In the genomic region with DNA sequence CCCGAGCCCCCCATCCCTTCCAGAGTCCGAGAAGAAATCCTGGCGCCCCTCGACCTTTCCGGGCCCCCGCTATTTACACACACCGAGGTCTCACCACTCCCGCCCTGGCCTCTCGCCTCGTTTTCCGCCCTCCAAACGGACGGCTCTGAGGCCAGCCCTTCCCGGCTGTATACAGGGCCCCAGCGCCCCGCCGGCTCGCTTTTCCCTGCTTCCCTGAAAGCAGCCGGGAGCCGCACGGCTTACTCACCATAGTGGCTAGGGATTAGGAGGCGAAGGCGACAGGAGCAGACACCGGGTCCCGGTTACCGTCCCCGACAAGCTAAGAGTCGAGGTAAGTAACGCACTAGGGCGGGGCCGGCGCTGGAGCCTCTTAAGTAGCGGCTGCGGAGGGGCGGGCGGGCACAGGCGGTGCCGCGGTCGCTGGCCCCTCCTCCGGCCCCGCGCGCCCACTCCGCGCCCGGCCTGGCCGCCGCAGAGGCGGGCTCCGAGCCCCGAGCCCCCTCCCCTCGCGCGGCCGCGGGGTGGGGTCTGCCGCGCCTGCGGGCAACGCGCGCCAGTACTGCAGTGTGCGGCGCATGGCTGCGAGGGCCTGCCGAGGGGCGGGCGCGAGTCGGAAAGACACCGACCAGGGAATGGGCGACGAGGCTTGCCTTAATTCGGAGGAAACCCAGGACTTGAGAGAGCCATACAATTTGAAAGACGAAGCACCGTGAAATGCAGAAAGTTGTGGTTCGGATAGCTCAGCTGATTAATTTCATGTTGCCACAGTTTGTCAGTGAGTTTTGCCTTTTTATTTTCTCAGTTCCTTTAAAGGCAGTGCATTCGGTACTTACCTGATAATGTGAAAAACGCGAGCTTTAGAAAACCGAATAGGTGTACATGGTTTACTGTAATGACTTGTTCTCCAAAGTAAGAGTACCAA, we compare ENCODE assay signal across 8 cellular contexts.
DNase-seq lines count a peak whose midpoint lies in the region; ATAC-seq and TF ChIP-seq lines count a peak whose summit lies in the region.

A gene (minus strand): TSS at position 345 of the 922 bp plus-strand sequence. CDS start 95 bp downstream, at position 250.

- H3K4me3 ChIP-seq in ACC112 (ENCODE audit: low read depth, low read length) (peak within 1 kb of the TSS; percentile 97), WERI-Rb-1 (ENCODE audit: low read depth, low read length) (peak within 1 kb of the TSS; percentile 95), iPS-18c (ENCODE audit: insufficient read depth, low read depth, low read length) (peak within 1 kb of the TSS; percentile 100), skin epidermis (peak within 1 kb of the TSS; percentile 82 to 100 (median 95))

- no peaks in the 10 kb centered on the region for H3K9me3 ChIP-seq in WERI-Rb-1 (ENCODE audit: severe bottlenecking)
- peaks cover 5% of the 10 kb centered on the region for H3K9me3 ChIP-seq in iPS-18c (ENCODE audit: control insufficient read depth, insufficient read depth, low read length)

- peaks cover 58% of the 10 kb centered on the region for H3K79me2 ChIP-seq in ACC112 (ENCODE audit: control insufficient read depth, insufficient read depth, low read length, unreplicated experiment)

- peaks cover 28% of the 10 kb centered on the region for H3K4me1 ChIP-seq in ACC112 (ENCODE audit: control insufficient read depth, insufficient read depth, low read length, unreplicated experiment)

- ATAC-seq in GM18870 (IDR thresholded peaks at IDR 0.05; ENCODE audit: unreplicated experiment), result peak; percentile 45
- ATAC-seq in HG03103 (IDR thresholded peaks at IDR 0.05; ENCODE audit: low read depth, unreplicated experiment), result peak; percentile 50

- no peaks in the 10 kb centered on the region for H3K27me3 ChIP-seq in ACC112 (ENCODE audit: insufficient read depth, low read length)
- H3K27me3 ChIP-seq in WERI-Rb-1 (ENCODE audit: insufficient read depth, low read depth, severe bottlenecking), result no peaks in the 10 kb centered on the region

- H3K36me3 ChIP-seq in ACC112 (ENCODE audit: insufficient read depth, low read length), result peaks cover 30% of the 10 kb centered on the region
- peaks cover 42% of the 10 kb centered on the region for H3K36me3 ChIP-seq in WERI-Rb-1

- H3K27ac ChIP-seq in ACC112 (ENCODE audit: low read depth, low read length) (peak within 1 kb of the TSS; percentile 98), WERI-Rb-1 (peak within 1 kb of the TSS; percentile 99), skin epidermis (peak within 1 kb of the TSS; percentile 94 to 100 (median 99))

- no peak for TF ChIP-seq CTCF in WERI-Rb-1 (IDR thresholded peaks at IDR 0.05; ENCODE audit: low read depth, low read length)

- H2AFZ ChIP-seq in ACC112 (ENCODE audit: low read length, unreplicated experiment), result peak within 1 kb of the TSS; percentile 81

- in situ Hi-C loops in T47D (cut with HindIII; ENCODE audit: low pct_unique_long_range_greater_than_20kb, low sequenced_read_pairs), result no loop called here

- DNase-seq in NCI-H2196 (lab: John Stamatoyannopoulos, UW; ENCODE audit: unreplicated experiment), result peak; percentile 91
- peak; percentile 92 for DNase-seq in WERI-Rb-1
- DNase-seq in T47D (ENCODE audit: low read depth in 1 of 2, low spot score in 1 of 2), result peak; percentile 89 to 94

Comparison
In these comparisons a context has a peak if more than half of its experiments do, and no peak if none do; other contexts are left out.
1. Peak in every context shown above with its lines: DNase-seq, ATAC-seq, H3K4me3 ChIP-seq and H3K27ac ChIP-seq.